11 cellular contexts compared by ENCODE assay signal in genomic region chr12:120121766-120122293, GRCh38. TPM values are rescaled to one million over a fixed set of nuclear protein-coding genes. Genes with fewer than 3 reads are reported as not detected.
DNase-seq lines count a peak whose midpoint lies in the region; ATAC-seq lines count a peak whose summit lies in the region.
"Had no signal": no experiment of that assay in that cellular context is flagged by ENCODE, and none has a peak within 500 bp of the region (broad histone marks: within the 10 kb centered on the region; RNA-seq: fewer than 3 reads in every experiment).

No MANE protein-coding gene starts in this region.

- H3K36me3 ChIP-seq in SJCRH30, result peaks cover 3% of the 10 kb centered on the region

- H3K4me3 ChIP-seq in SJCRH30, result no peak overlapping the region

- DNase-seq in activated naive CD8-positive, alpha-beta T cell treated with anti-CD3 and anti-CD28 coated beads, Interleukin-2, amount 50 U/mL, for 24 hours, result no peak
- DNase-seq in posterior cingulate gyrus (no peak), NOMO-1 treated with DMSO at 0.1 percent for 48 hours (lab: John Stamatoyannopoulos, UW; ENCODE audit: unreplicated experiment) (no peak), NCI-H2029 treated with DMSO at 0.1 percent for 48 hours (lab: John Stamatoyannopoulos, UW) (no peak), SJCRH30 (no peak)
- DNase-seq: activated CD8-positive, alpha-beta memory T cell treated with anti-CD3 and anti-CD28 coated beads for 24 hours; GDM1; NCI-H1417 treated with DMSO at 0.1 percent for 48 hours had no signal

- peaks cover 18% of the 10 kb centered on the region for H3K36me3 Mint-ChIP-seq in activated naive CD8-positive, alpha-beta T cell treated with anti-CD3 and anti-CD28 coated beads, Interleukin-2, amount 50 U/mL, for 24 hours (ENCODE audit: low read depth)

- no peaks in the 10 kb centered on the region for H3K27me3 ChIP-seq in SJCRH30

- H3K4me3 Mint-ChIP-seq in activated naive CD8-positive, alpha-beta T cell treated with anti-CD3 and anti-CD28 coated beads, Interleukin-2, amount 50 U/mL, for 24 hours, result no peak overlapping the region

- H3K4me1 Mint-ChIP-seq in activated naive CD8-positive, alpha-beta T cell treated with anti-CD3 and anti-CD28 coated beads, Interleukin-2, amount 50 U/mL, for 24 hours, result peaks cover 84% of the 10 kb centered on the region

- H3K27ac Mint-ChIP-seq in activated naive CD8-positive, alpha-beta T cell treated with anti-CD3 and anti-CD28 coated beads, Interleukin-2, amount 50 U/mL, for 24 hours, result peak overlapping the region; percentile 67

- intact Hi-C loops in posterior cingulate gyrus (cut with DNase I), result no loop called here

- no peaks in the 10 kb centered on the region for H3K4me1 ChIP-seq in SJCRH30

- H3K27ac ChIP-seq in SJCRH30, result no peak overlapping the region

- ATAC-seq in GM18498 (IDR thresholded peaks at IDR 0.05; ENCODE audit: unreplicated experiment) (peak; percentile 35), GM21360 (IDR thresholded peaks at IDR 0.05; ENCODE audit: unreplicated experiment) (peak; percentile 34), HG03280 (IDR thresholded peaks at IDR 0.05; ENCODE audit: unreplicated experiment) (peak; percentile 43)
- ATAC-seq in activated naive CD8-positive, alpha-beta T cell treated with anti-CD3 and anti-CD28 coated beads, Interleukin-2, amount 50 U/mL, for 24 hours, result peak; percentile 47

- H3K9me3 ChIP-seq in SJCRH30 (replicated peaks), result no peaks in the 10 kb centered on the region

- no peaks in the 10 kb centered on the region for H3K27me3 Mint-ChIP-seq in activated naive CD8-positive, alpha-beta T cell treated with anti-CD3 and anti-CD28 coated beads, Interleukin-2, amount 50 U/mL, for 24 hours

- H3K9me3 Mint-ChIP-seq in activated naive CD8-positive, alpha-beta T cell treated with anti-CD3 and anti-CD28 coated beads, Interleukin-2, amount 50 U/mL, for 24 hours, result no peaks in the 10 kb centered on the region

RNA-seq across cellular contexts. Expression of gene RAB35, which starts 5.3 kb away (rescaled TPM):
- total RNA-seq in SJCRH30 (2014; rRNA removed; shearing (Covaris generic)), result 25.4 and 27.6 TPM in 2 replicates
